In the genomic region with DNA sequence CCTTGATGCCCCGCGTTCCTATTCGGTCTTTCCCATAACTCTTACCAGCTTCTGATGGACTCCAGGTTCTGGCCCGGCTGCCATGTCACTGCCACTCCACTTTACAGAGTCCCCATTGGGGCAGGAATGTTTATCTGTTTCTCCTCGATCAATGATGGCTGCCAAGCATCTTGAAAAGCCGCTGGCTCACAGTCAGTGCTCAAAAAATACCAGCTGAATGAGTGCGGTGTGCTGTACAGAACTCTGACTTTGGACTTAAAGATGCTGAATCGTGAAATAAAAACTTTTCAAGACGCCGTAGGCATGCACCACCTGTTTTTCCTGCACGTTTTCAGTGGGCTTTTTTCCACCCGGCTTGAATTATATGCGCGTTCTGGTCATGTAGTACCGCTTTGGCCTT, we compare ENCODE assay signal across 26 cellular contexts.
"Had no signal": no experiment of that assay in that cellular context is flagged by ENCODE, and none has a peak within 500 bp of the region (broad histone marks: within the 10 kb centered on the region; RNA-seq: fewer than 3 reads in every experiment).

No MANE protein-coding gene starts in this region.

- H3K4me3 ChIP-seq: adrenal gland, body of pancreas, esophagus squamous epithelium, gastroesophageal sphincter, heart right ventricle, hepatocyte had no signal

- H3K4me2 ChIP-seq: hepatocyte had no signal

- H3K27me3 Mint-ChIP-seq: activated CD4-positive, alpha-beta memory T cell treated with anti-CD3 and anti-CD28 coated beads, Interleukin-2, amount 10 ng/mL, durations not matched to agents 7 days and 5 days; activated CD4-positive, alpha-beta T cell treated with anti-CD3 and anti-CD28 coated beads, Interleukin-2, amount 10 ng/mL, durations not matched to agents 24 days and 14 days; activated naive CD8-positive, alpha-beta T cell treated with anti-CD3 and anti-CD28 coated beads, Interleukin-2, amount 50 U/mL, for 24 hours had no signal

- H3K9me3 Mint-ChIP-seq: activated CD4-positive, alpha-beta memory T cell treated with anti-CD3 and anti-CD28 coated beads, Interleukin-2, amount 10 ng/mL, durations not matched to agents 7 days and 5 days; activated CD4-positive, alpha-beta T cell treated with anti-CD3 and anti-CD28 coated beads, Interleukin-2, amount 10 ng/mL, durations not matched to agents 24 days and 14 days; activated naive CD4-positive, alpha-beta T cell treated with anti-CD3 and anti-CD28 coated beads for 36 hours; activated naive CD4-positive, alpha-beta T cell treated with anti-CD3 and anti-CD28 coated beads, Interleukin-2, amount 50 U/mL, for 24 hours; activated naive CD8-positive, alpha-beta T cell treated with anti-CD3 and anti-CD28 coated beads for 36 hours; activated naive CD8-positive, alpha-beta T cell treated with anti-CD3 and anti-CD28 coated beads, Interleukin-2, amount 50 U/mL, for 24 hours; activated T-cell treated with anti-CD3 and anti-CD28 coated beads, Interleukin-2, amount 50 U/mL, for 72 hours had no signal

- ATAC-seq: activated CD4-positive, alpha-beta T cell treated with anti-CD3 and anti-CD28 coated beads for 36 hours; activated naive CD8-positive, alpha-beta T cell treated with anti-CD3 and anti-CD28 coated beads, Interleukin-2, amount 50 U/mL, for 24 hours; activated T-cell treated with anti-CD3 and anti-CD28 coated beads, Interleukin-2, amount 50 U/mL, for 72 hours; body of pancreas; gastroesophageal sphincter; heart right ventricle had no signal

- H3K27ac ChIP-seq: adrenal gland, body of pancreas, epithelial cell of prostate, esophagus squamous epithelium, gastroesophageal sphincter, heart right ventricle, hepatocyte had no signal

- H3K79me2 ChIP-seq: hepatocyte had no signal

- H2AFZ ChIP-seq: hepatocyte had no signal

- H3K4me1 Mint-ChIP-seq: activated CD4-positive, alpha-beta memory T cell treated with anti-CD3 and anti-CD28 coated beads, Interleukin-2, amount 10 ng/mL, durations not matched to agents 7 days and 5 days; activated CD4-positive, alpha-beta T cell treated with anti-CD3 and anti-CD28 coated beads for 36 hours; activated CD4-positive, alpha-beta T cell treated with anti-CD3 and anti-CD28 coated beads, Interleukin-2, amount 10 ng/mL, durations not matched to agents 24 days and 14 days; activated naive CD4-positive, alpha-beta T cell treated with anti-CD3 and anti-CD28 coated beads, Interleukin-2, amount 50 U/mL, for 24 hours; activated naive CD8-positive, alpha-beta T cell treated with anti-CD3 and anti-CD28 coated beads for 36 hours; activated naive CD8-positive, alpha-beta T cell treated with anti-CD3 and anti-CD28 coated beads, Interleukin-2, amount 50 U/mL, for 24 hours had no signal

- H3K9me3 ChIP-seq: adrenal gland, body of pancreas, esophagus squamous epithelium, gastroesophageal sphincter, heart right ventricle had no signal

- H3K27ac Mint-ChIP-seq: activated CD4-positive, alpha-beta memory T cell treated with anti-CD3 and anti-CD28 coated beads, Interleukin-2, amount 10 ng/mL, durations not matched to agents 7 days and 5 days; activated CD4-positive, alpha-beta T cell treated with anti-CD3 and anti-CD28 coated beads for 36 hours; activated CD4-positive, alpha-beta T cell treated with anti-CD3 and anti-CD28 coated beads, Interleukin-2, amount 10 ng/mL, durations not matched to agents 24 days and 14 days; activated naive CD4-positive, alpha-beta T cell treated with anti-CD3 and anti-CD28 coated beads for 36 hours; activated naive CD4-positive, alpha-beta T cell treated with anti-CD3 and anti-CD28 coated beads, Interleukin-2, amount 50 U/mL, for 24 hours; activated naive CD8-positive, alpha-beta T cell treated with anti-CD3 and anti-CD28 coated beads for 36 hours; activated naive CD8-positive, alpha-beta T cell treated with anti-CD3 and anti-CD28 coated beads, Interleukin-2, amount 50 U/mL, for 24 hours; activated T-cell treated with anti-CD3 and anti-CD28 coated beads, Interleukin-2, amount 50 U/mL, for 72 hours had no signal

- H3K4me1 ChIP-seq: adrenal gland, body of pancreas, esophagus squamous epithelium, gastroesophageal sphincter had no signal

- H3K36me3 Mint-ChIP-seq: activated naive CD4-positive, alpha-beta T cell treated with anti-CD3 and anti-CD28 coated beads, Interleukin-2, amount 50 U/mL, for 24 hours; activated naive CD8-positive, alpha-beta T cell treated with anti-CD3 and anti-CD28 coated beads for 36 hours had no signal

- H3K27me3 ChIP-seq: adrenal gland, body of pancreas, esophagus squamous epithelium, gastroesophageal sphincter, heart right ventricle, hepatocyte had no signal

- DNase-seq: activated CD4-positive, alpha-beta memory T cell treated with anti-CD3 and anti-CD28 coated beads, Interleukin-2, amount 10 ng/mL, durations not matched to agents 7 days and 5 days; activated CD4-positive, alpha-beta T cell treated with anti-CD3 and anti-CD28 coated beads for 36 hours; activated CD4-positive, alpha-beta T cell treated with anti-CD3 and anti-CD28 coated beads, Interleukin-2, amount 10 ng/mL, durations not matched to agents 24 days and 14 days; activated CD4-positive, CD25-positive, alpha-beta regulatory T cell; activated CD4-positive, CD25-positive, alpha-beta regulatory T cell treated with anti-CD3 and anti-CD28 coated beads, Interleukin-2, amount 50 U/mL, for 72 hours; activated naive CD4-positive, alpha-beta T cell treated with anti-CD3 and anti-CD28 coated beads for 36 hours; activated naive CD8-positive, alpha-beta T cell treated with anti-CD3 and anti-CD28 coated beads for 36 hours; activated naive CD8-positive, alpha-beta T cell treated with anti-CD3 and anti-CD28 coated beads, Interleukin-2, amount 50 U/mL, for 24 hours; activated T-cell treated with anti-CD3 and anti-CD28 coated beads, Interleukin-2, amount 50 U/mL, for 1 hour; activated T-cell treated with anti-CD3 and anti-CD28 coated beads, Interleukin-2, amount 50 U/mL, for 72 hours; adrenal gland; amygdala; aorta; body of pancreas; caudate nucleus; cortex of kidney; effector CD8-positive, alpha-beta T cell; esophagus squamous epithelium; foreskin melanocyte; heart right ventricle; T-helper 1 cell; T-helper 2 cell had no signal

- H3K4me3 Mint-ChIP-seq: activated CD4-positive, alpha-beta memory T cell treated with anti-CD3 and anti-CD28 coated beads, Interleukin-2, amount 10 ng/mL, durations not matched to agents 7 days and 5 days; activated CD4-positive, alpha-beta T cell treated with anti-CD3 and anti-CD28 coated beads for 36 hours; activated CD4-positive, alpha-beta T cell treated with anti-CD3 and anti-CD28 coated beads, Interleukin-2, amount 10 ng/mL, durations not matched to agents 24 days and 14 days; activated naive CD4-positive, alpha-beta T cell treated with anti-CD3 and anti-CD28 coated beads for 36 hours; activated naive CD4-positive, alpha-beta T cell treated with anti-CD3 and anti-CD28 coated beads, Interleukin-2, amount 50 U/mL, for 24 hours; activated naive CD8-positive, alpha-beta T cell treated with anti-CD3 and anti-CD28 coated beads for 36 hours; activated naive CD8-positive, alpha-beta T cell treated with anti-CD3 and anti-CD28 coated beads, Interleukin-2, amount 50 U/mL, for 24 hours; activated T-cell treated with anti-CD3 and anti-CD28 coated beads, Interleukin-2, amount 50 U/mL, for 72 hours had no signal
